In the genomic region with DNA sequence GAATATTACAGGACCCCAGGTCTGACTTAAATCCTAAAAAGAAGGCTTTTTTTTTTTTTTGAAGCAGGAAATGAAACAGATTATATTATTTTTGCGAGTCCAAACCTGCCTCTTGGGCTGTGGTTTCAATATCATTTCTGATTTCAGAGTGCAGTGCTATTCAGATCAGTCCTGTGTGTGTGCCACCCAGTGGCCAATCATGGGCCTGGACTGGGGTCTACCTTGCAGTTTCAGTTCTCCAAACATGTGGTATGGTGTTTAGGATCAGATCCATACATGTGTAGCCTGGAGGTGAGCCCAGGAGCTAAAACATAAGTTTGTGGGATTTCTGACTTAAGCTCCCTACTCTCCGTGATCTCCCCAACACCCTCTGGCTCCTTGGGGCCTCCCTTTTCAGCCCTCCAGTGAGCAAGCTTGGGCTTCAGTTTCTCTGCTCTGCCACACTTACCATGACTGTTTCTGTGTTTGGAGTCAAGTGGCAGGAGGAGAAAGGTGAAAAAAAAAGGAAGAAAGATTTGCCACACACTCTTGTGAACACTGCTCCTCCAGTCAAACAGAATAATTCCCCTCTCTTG, we compare ENCODE assay signal across 8 cellular contexts.
DNase-seq lines count a peak whose midpoint lies in the region; ATAC-seq and TF ChIP-seq lines count a peak whose summit lies in the region.

No MANE protein-coding gene starts in this region.

- H4K20me1 ChIP-seq in DND-41 (ENCODE audit: insufficient read depth, low read length) (no peaks in the 10 kb centered on the region), OCI-LY3 (ENCODE audit: insufficient read depth, low read length) (no peaks in the 10 kb centered on the region)

- H3K4me3 ChIP-seq in DND-41 (ENCODE audit: low read depth in 1 of 2, low read length in 2 of 2) (no peak overlapping the region), HAP-1 (no peak overlapping the region), OCI-LY3 (ENCODE audit: low read length) (peak overlapping the region; percentile 33; the same call in 1 of the 2 replicates)

- H3K36me3 ChIP-seq in DND-41 (ENCODE audit: insufficient read depth, low read length) (no peaks in the 10 kb centered on the region), HAP-1 (replicated peaks) (no peaks in the 10 kb centered on the region), OCI-LY3 (replicated peaks; ENCODE audit: low read depth, low read length) (no peaks in the 10 kb centered on the region)

- H3K4me1 ChIP-seq in DND-41 (ENCODE audit: insufficient read depth, low read length) = no peaks in the 10 kb centered on the region
- H3K4me1 ChIP-seq in HAP-1 = no peaks in the 10 kb centered on the region
- peaks cover 33% of the 10 kb centered on the region for H3K4me1 ChIP-seq in OCI-LY3 (ENCODE audit: low read length)

- no peak overlapping the region for H3K27ac ChIP-seq in DND-41 (ENCODE audit: low read length)
- H3K27ac ChIP-seq in OCI-LY3 (ENCODE audit: low read length) = no peak overlapping the region; the same call in 1 of the 2 replicates

- H3K9ac ChIP-seq in DND-41 (ENCODE audit: low read depth, low read length) = no peak overlapping the region
- no peak overlapping the region for H3K9ac ChIP-seq in OCI-LY3 (ENCODE audit: low read length)

- H3K4me2 ChIP-seq in DND-41 (ENCODE audit: insufficient read depth, low read length) = no peak overlapping the region
- peak overlapping the region; percentile 42 for H3K4me2 ChIP-seq in OCI-LY3 (ENCODE audit: low read length)

- H3K9me3 ChIP-seq in DND-41 (ENCODE audit: insufficient read depth, low read length, severe bottlenecking) = no peaks in the 10 kb centered on the region
- no peaks in the 10 kb centered on the region for H3K9me3 ChIP-seq in HAP-1
- H3K9me3 ChIP-seq in OCI-LY3 (ENCODE audit: insufficient read depth, low read length) = no peaks in the 10 kb centered on the region

- TF ChIP-seq CTCF in DND-41 (IDR thresholded peaks at IDR 0.05; ENCODE audit: borderline replicate concordance, extremely low read depth, low read length, poor library complexity, severe bottlenecking) (peak; percentile 43), OCI-LY3 (IDR thresholded peaks at IDR 0.05; ENCODE audit: low read depth, low read length) (peak; percentile 61)

- no peaks in the 10 kb centered on the region for H3K27me3 ChIP-seq in DND-41 (ENCODE audit: insufficient read depth, low read length, poor library complexity)
- peaks cover 2% of the 10 kb centered on the region; the same call in 1 of the 2 replicates for H3K27me3 ChIP-seq in HAP-1 (ENCODE audit: low read depth)
- H3K27me3 ChIP-seq in OCI-LY3 (ENCODE audit: low read depth, low read length) = no peaks in the 10 kb centered on the region

- DNase-seq in DND-41 = peak; percentile 5
- peak; percentile 47 to 61 for DNase-seq in HAP-1 (ENCODE audit: low spot score in 2 of 2)
- DNase-seq in germinal center (ENCODE audit: low spot score) = peak; percentile 24
- DNase-seq in nucleus accumbens (lab: John Stamatoyannopoulos, UW) = no peak
- DNase-seq in stimulated activated CD4-positive, alpha-beta T cell treated with anti-CD3 and anti-CD28 coated beads, Interleukin-4, amount 100 ng/mL, for 4 hours = no peak
- no peak for DNase-seq in NCI-H345 treated with DMSO at 0.1 percent for 48 hours (lab: John Stamatoyannopoulos, UW; ENCODE audit: unreplicated experiment)

- ATAC-seq in DND-41 (ENCODE audit: insufficient read depth, low read depth) = no peak
- ATAC-seq in GM18502 (IDR thresholded peaks at IDR 0.05; ENCODE audit: poor library complexity, unreplicated experiment) = no peak

- in situ Hi-C loops in HAP-1 (cut with MboI; ENCODE audit: low sequenced_read_pairs) = no loop called here

- H2AFZ ChIP-seq in DND-41 (ENCODE audit: low read depth, low read length) (no peak overlapping the region), OCI-LY3 (ENCODE audit: low read depth, low read length) (no peak overlapping the region)

- H3K79me2 ChIP-seq in DND-41 (ENCODE audit: insufficient read depth, low read length) = no peaks in the 10 kb centered on the region
- H3K79me2 ChIP-seq in OCI-LY3 (ENCODE audit: low read length) = no peaks in the 10 kb centered on the region

Comparison
In these comparisons a context has a peak if more than half of its experiments do, and no peak if none do; other contexts are left out.
1. DNase-seq: peak in DND-41 (single experiment), HAP-1 (2 of 2) and germinal center (single experiment); none in nucleus accumbens (0 of 56), stimulated activated CD4-positive, alpha-beta T cell treated with anti-CD3 and anti-CD28 coated beads, Interleukin-4, amount 100 ng/mL, for 4 hours (0 of 2) and NCI-H345 treated with DMSO at 0.1 percent for 48 hours (single experiment).